ENCODE assay signal across 8 cellular contexts in genomic region chr4:154982187-154983047, GRCh38.
DNase-seq lines count a peak whose midpoint lies in the region; ATAC-seq, FAIRE-seq and TF ChIP-seq lines count a peak whose summit lies in the region.

No MANE protein-coding gene starts in this region.

- no peak for TF ChIP-seq EP300 in A549 (IDR thresholded peaks at IDR 0.05)

- H3K27me3 Mint-ChIP-seq in progenitor cell of endocrine pancreas = peaks cover 10% of the 10 kb centered on the region

- no peak overlapping the region for H3K4me3 Mint-ChIP-seq in progenitor cell of endocrine pancreas (ENCODE audit: low read depth)

- no peak overlapping the region for H3K4me2 ChIP-seq in A549

- H3K27ac Mint-ChIP-seq in progenitor cell of endocrine pancreas = no peak overlapping the region

- TF ChIP-seq RAD21 in A549 (conservative IDR thresholded peaks at IDR 0.05 in 1 of 2, IDR thresholded peaks at IDR 0.05 in 1 of 2) = peak; percentile 63 to 69

- CTCF ChIA-PET in A549 (lab: Yijun Ruan, JAX) = interaction anchor here (0.6 to 1.4 kb wide), 11 partner anchors 12 to 392 kb away, joined by 3 to 8 read pairs (median 3); partner anchors contain the start of gene NPY2R

- H3K4me1 ChIP-seq in A549 = no peaks in the 10 kb centered on the region

- POLR2A ChIA-PET in A549 (lab: Yijun Ruan, JAX) = no interaction called here

- peak; percentile 60 for TF ChIP-seq CTCF in A549 (IDR thresholded peaks at IDR 0.05)
- TF ChIP-seq CTCF in GM13976 (IDR thresholded peaks at IDR 0.05; ENCODE audit: borderline replicate concordance, control extremely low read depth, extremely low read depth, insufficient read depth, missing control alignments) = peak; percentile 63
- peak; percentile 80 for TF ChIP-seq CTCF in progenitor cell of endocrine pancreas (IDR thresholded peaks at IDR 0.05; ENCODE audit: unreplicated experiment)

- ATAC-seq in A549 (peak; percentile 93; a peak in 5 of 6 replicates), HG02970 (IDR thresholded peaks at IDR 0.05; ENCODE audit: low FRiP score, unreplicated experiment) (peak; percentile 71)

- no peak for FAIRE-seq in A549 (lab: Jason Lieb, UNC)

- in situ Hi-C loops in GM13976 (cut with MboI; ENCODE audit: low sequenced_read_pairs, unreplicated experiment) = no loop called here

- WGBS in A549 (ENCODE audit: missing lambda C conversion rate) = 11% methylated on average over 10 of the region's 10 CpGs

- intact Hi-C loops in head of caudate nucleus (cut with DNase I) = no loop called here

- H3K9me3 ChIP-seq in A549 = no peaks in the 10 kb centered on the region

- DNase-seq in A549 (ENCODE audit: low read depth in 1 of 2, low spot score in 1 of 2) (peak; percentile 32 to 43), GM13976 (ENCODE audit: low spot score) (peak; percentile 39), NCI-H460 (ENCODE audit: extremely low read depth, low read depth) (peak; percentile 43), head of caudate nucleus (peak; percentile 26 to 85 (median 68)), progenitor cell of endocrine pancreas (ENCODE audit: low spot score, unreplicated experiment) (peak; percentile 46), SHP77 treated with DMSO at 0.1 percent for 48 hours (lab: John Stamatoyannopoulos, UW) (no peak)
- DNase-seq in activated T-cell treated with anti-CD3 and anti-CD28 coated beads, Interleukin-2, amount 50 U/mL, for 48 hours = peak; percentile 41 to 57

- no peak for TF ChIP-seq POLR2A in A549 (IDR thresholded peaks at IDR 0.05; ENCODE audit: low read length)

- H3K4me3 ChIP-seq in A549 = no peak overlapping the region

- no peaks in the 10 kb centered on the region for H3K4me1 Mint-ChIP-seq in progenitor cell of endocrine pancreas (ENCODE audit: low read depth)

- H3K27ac ChIP-seq in A549 = no peak overlapping the region

- peaks cover 4% of the 10 kb centered on the region for H3K9me3 Mint-ChIP-seq in progenitor cell of endocrine pancreas (ENCODE audit: low read depth)

- H3K36me3 Mint-ChIP-seq in progenitor cell of endocrine pancreas (ENCODE audit: insufficient read depth) = no peaks in the 10 kb centered on the region

TF ChIP-seq in A549, 52 proteins besides CTCF, POLR2A, EP300 and RAD21:
- TF ChIP-seq TFCP2L1 (CRISPR knock-in tag; IDR thresholded peaks at IDR 0.05) (no peak), HOXB13 (CRISPR knock-in tag; IDR thresholded peaks at IDR 0.05; ENCODE audit: low read depth) (no peak), USF2 (IDR thresholded peaks at IDR 0.05) (no peak), HOXB5 (CRISPR knock-in tag; IDR thresholded peaks at IDR 0.05) (no peak), SMC3 (IDR thresholded peaks at IDR 0.05) (peak; percentile 68)
